In the genomic region with DNA sequence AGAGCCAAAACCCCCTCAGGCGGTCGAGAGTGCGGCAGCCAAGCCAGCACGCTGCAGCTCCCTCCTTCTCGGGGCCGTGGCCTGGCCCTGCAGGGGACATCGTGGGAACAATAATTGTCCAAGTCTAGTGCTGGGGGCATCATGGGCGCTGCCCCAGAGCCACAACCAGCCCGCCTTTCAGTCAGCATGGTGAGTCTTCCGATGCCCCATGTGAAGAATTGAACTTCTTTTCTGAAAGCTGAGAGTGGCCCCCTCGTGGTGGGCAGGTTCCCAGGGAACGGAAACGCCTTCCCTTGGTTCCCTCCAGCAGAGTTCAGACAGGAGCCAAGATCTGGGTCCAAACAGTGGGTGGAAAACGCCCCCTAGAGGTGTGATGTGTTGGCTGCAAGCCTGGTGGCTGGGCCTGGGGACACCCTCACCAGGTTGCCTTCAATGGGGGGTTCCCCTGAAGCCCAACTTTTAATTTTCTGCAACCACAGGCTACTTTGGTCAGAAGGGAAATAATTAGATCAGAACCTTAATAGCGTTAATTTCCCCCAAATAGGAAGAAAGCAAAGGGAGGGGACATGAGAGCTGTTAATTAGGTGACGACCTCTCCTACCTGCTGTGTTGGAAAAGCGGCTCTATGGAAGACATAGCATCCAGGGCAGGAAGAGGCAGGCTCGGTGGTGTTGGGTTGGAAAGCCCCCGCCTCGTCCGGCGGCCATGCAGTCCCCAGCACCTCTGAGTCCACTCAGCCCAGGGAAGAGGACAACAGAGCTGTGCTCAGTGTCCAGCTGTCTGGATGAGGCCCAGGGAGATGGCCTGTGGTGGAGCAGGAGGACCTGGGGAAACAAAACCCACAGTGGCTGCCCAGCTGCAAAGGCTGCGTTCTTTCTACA, we compare ENCODE assay signal across 8 cellular contexts. TPM values are rescaled to one million over a fixed set of nuclear protein-coding genes. Genes with fewer than 3 reads are reported as not detected.
A peak's percentile ranks its signal among the peaks of the same experiment; 100 is the strongest.
DNase-seq lines count a peak whose midpoint lies in the region; ATAC-seq and TF ChIP-seq lines count a peak whose summit lies in the region.

No MANE protein-coding gene starts in this region.

- RAD21 ChIA-PET in HCT116 (lab: Charles Lee; ENCODE audit: low non-redundant PET in 1 of 2, low total read pairs in 2 of 2, uncharacterized antibody in 2 of 2, unreplicated experiment in 2 of 2): interaction anchor here (0.7 to 1.2 kb wide), 5 partner anchors 26 to 175 kb away, joined by 3 to 4 read pairs (median 3); no protein-coding TSS in a partner anchor

- H3K4me3 ChIP-seq in HCT116 (replicated peaks in 1 of 2; ENCODE audit: low read depth in 1 of 2, low read length in 2 of 2): peak overlapping the region; percentile 3 to 42; a peak in 2 of 4 replicates

- DNase-seq in AML-193 (lab: John Stamatoyannopoulos, UW) (peak; percentile 84 to 91), HCT116 (ENCODE audit: low read depth, low spot score) (peak; percentile 87), NCI-H446 treated with DMSO at 0.1 percent for 48 hours (lab: John Stamatoyannopoulos, UW) (peak; percentile 78), kidney glomerular epithelial cell (lab: John Stamatoyannopoulos, UW) (peak; percentile 85)
- peak; percentile 36 to 58 (median 44) for DNase-seq in activated CD4-positive, CD25-positive, alpha-beta regulatory T cell (lab: John Stamatoyannopoulos, UW)
- DNase-seq in central memory CD4-positive, alpha-beta T cell: peak; percentile 58
- DNase-seq in stimulated activated CD4-positive, alpha-beta T cell treated with anti-CD3 and anti-CD28 coated beads, Interleukin-2, amount 100 ng/mL, for 4 hours (ENCODE audit: low read depth): peak; percentile 63

- TF ChIP-seq RAD21 in HCT116 (IDR thresholded peaks at IDR 0.05; ENCODE audit: low read depth): no peak

- POLR2A ChIA-PET in HCT116 (lab: Charles Lee): interaction anchor here (0.5 to 1.5 kb wide), 3 partner anchors 33 to 403 kb away, joined by 3 to 4 read pairs (median 3); partner anchors contain the start of gene SLCO4A1

- ATAC-seq in HCT116 (peak; percentile 44), GM19463 (IDR thresholded peaks at IDR 0.05; ENCODE audit: unreplicated experiment) (no peak)

- H3K79me2 ChIP-seq in HCT116 (ENCODE audit: insufficient read depth, low read length): no peaks in the 10 kb centered on the region

- H4K20me1 ChIP-seq in HCT116 (ENCODE audit: insufficient read depth): no peaks in the 10 kb centered on the region

- TF ChIP-seq CTCF in HCT116 (IDR thresholded peaks at IDR 0.05 in 2 of 3, conservative IDR thresholded peaks at IDR 0.05 in 1 of 3; ENCODE audit: borderline replicate concordance in 1 of 3, insufficient read depth in 1 of 3, low read depth in 2 of 3, low read length in 2 of 3): peak in 2 of 3 experiments; percentile 93 to 99; a peak in 4 of 6 replicates

- peaks cover 15 to 51% of the 10 kb centered on the region in 2 experiments for H3K4me1 ChIP-seq in HCT116 (ENCODE audit: control insufficient read depth in 1 of 2, insufficient read depth in 2 of 2, low read length in 2 of 2)

- H3K27me3 ChIP-seq in HCT116 (ENCODE audit: insufficient read depth, low read length): no peaks in the 10 kb centered on the region

- CTCF ChIA-PET in HCT116 (lab: Charles Lee): interaction anchor here (0.8 to 1.8 kb wide), 18 partner anchors 9 to 381 kb away, joined by 3 to 13 read pairs (median 6); no protein-coding TSS in a partner anchor

- peak overlapping the region; percentile 86 for H3K4me2 ChIP-seq in HCT116 (ENCODE audit: low read length)

- H3K36me3 ChIP-seq in HCT116 (ENCODE audit: control insufficient read depth in 1 of 2, insufficient read depth in 2 of 2, low read length in 2 of 2): no peaks in the 10 kb centered on the region

- H3K9me3 ChIP-seq in HCT116 (ENCODE audit: control insufficient read depth in 1 of 2, insufficient read depth in 1 of 2, low read depth in 1 of 2, low read length in 2 of 2): no peaks in the 10 kb centered on the region

- H2AFZ ChIP-seq in HCT116 (ENCODE audit: low read depth, low read length, poor library complexity, severe bottlenecking): no peak overlapping the region

- no TSS peak for BruUV-seq in HCT116 (replicated peaks; lab: Mats Ljungman, UMichigan)

- intact Hi-C loops in HCT116 (cut with micrococcal nuclease): loop anchor here (1.0 to 5.0 kb wide), 4 partner anchors 88 to 289 kb away; no protein-coding TSS in a partner anchor

- peak overlapping the region; percentile 54 for H3K27ac ChIP-seq in HCT116 (ENCODE audit: low read depth, low read length)

- no peaks in the 10 kb centered on the region for H3K9me2 ChIP-seq in HCT116 (ENCODE audit: insufficient read depth)

- no peak for TF ChIP-seq POLR2A in HCT116 (IDR thresholded peaks at IDR 0.05; ENCODE audit: borderline replicate concordance, extremely low read depth, insufficient read depth, insufficient read length)

- H3K9ac ChIP-seq in HCT116 (ENCODE audit: low read length): peak overlapping the region; percentile 53

TF ChIP-seq in HCT116, 20 proteins besides CTCF, POLR2A, EP300 and RAD21:
- TF ChIP-seq TCF7L2 (IDR thresholded peaks at IDR 0.05; ENCODE audit: borderline replicate concordance, extremely low read depth, insufficient read depth, insufficient read length) (peak; percentile 25), SIN3A (IDR thresholded peaks at IDR 0.05; ENCODE audit: low read depth) (no peak), SRF (IDR thresholded peaks at IDR 0.05; ENCODE audit: low read depth) (no peak), SP1 (IDR thresholded peaks at IDR 0.05; ENCODE audit: low read depth) (no peak), MAX (IDR thresholded peaks at IDR 0.05) (no peak), ZBTB33 (IDR thresholded peaks at IDR 0.05; ENCODE audit: extremely low read depth, insufficient replicate concordance, low read length) (no peak), EZH2 (IDR thresholded peaks at IDR 0.05) (no peak), FOSL1 (IDR thresholded peaks at IDR 0.05; ENCODE audit: low read depth) (no peak), CEBPB (IDR thresholded peaks at IDR 0.05; ENCODE audit: low read depth) (no peak), JUND (IDR thresholded peaks at IDR 0.05) (no peak), ATF3 (IDR thresholded peaks at IDR 0.05) (no peak), POLR2AphosphoS5 (IDR thresholded peaks at IDR 0.05; ENCODE audit: low read depth, low read length) (peak; percentile 27; the same call in 1 of the 2 replicates), CBX3 (IDR thresholded peaks at IDR 0.05; ENCODE audit: low read depth) (no peak), YY1 (IDR thresholded peaks at IDR 0.05; ENCODE audit: extremely low read depth, insufficient replicate concordance, low read depth, low read length) (peak; percentile 33), ZNF274 (IDR thresholded peaks at IDR 0.05; ENCODE audit: low read depth, low read length) (no peak), ELF1 (IDR thresholded peaks at IDR 0.05; ENCODE audit: borderline replicate concordance, low read depth) (no peak), EGR1 (IDR thresholded peaks at IDR 0.05; ENCODE audit: low read depth) (no peak), EZH2phosphoT487 (IDR thresholded peaks at IDR 0.05; ENCODE audit: borderline replicate concordance) (no peak)

RNA-seq across cellular contexts. Expression of gene MRGBP, which starts 4.7 kb away (rescaled TPM):
- 33.8 TPM for total RNA-seq in HCT116 (2021; ENCODE audit: unreplicated experiment)
- 28.7 and 30.0 TPM in 2 replicates for polyA plus RNA-seq in HCT116 (2012)

RNA-seq across cellular contexts. Expression of gene OGFR, which starts 13.1 kb away (rescaled TPM):
- 73.6 TPM for total RNA-seq in HCT116 (2021; ENCODE audit: unreplicated experiment)
- 59.4 and 59.5 TPM in 2 replicates for polyA plus RNA-seq in HCT116 (2012)

RNA-seq across cellular contexts. Expression of gene COL9A3, which starts 25.3 kb away (rescaled TPM):
- 29.7 TPM for total RNA-seq in HCT116 (2021; ENCODE audit: unreplicated experiment)
- polyA plus RNA-seq in HCT116 (2012): 15.9 and 20.7 TPM in 2 replicates
